ENCODE assay signal across 20 cellular contexts in genomic region chr7:33798671-33799325, GRCh38.
DNase-seq lines count a peak whose midpoint lies in the region; ATAC-seq, FAIRE-seq and TF ChIP-seq lines count a peak whose summit lies in the region.
"Had no signal": no experiment of that assay in that cellular context is flagged by ENCODE, and none has a peak within 500 bp of the region (broad histone marks: within the 10 kb centered on the region; RNA-seq: fewer than 3 reads in every experiment).

No MANE protein-coding gene starts in this region.

- H3K4me2 ChIP-seq in mammary epithelial cell (ENCODE audit: insufficient read depth, low read depth, low read length) (no peak overlapping the region), mesenchymal stem cell (ENCODE audit: low read length, poor library complexity, severe bottlenecking) (no peak overlapping the region)

- H3K36me3 ChIP-seq in mammary epithelial cell (ENCODE audit: insufficient read depth, low read length) (no peaks in the 10 kb centered on the region), mesenchymal stem cell (ENCODE audit: control insufficient read depth in 1 of 2, insufficient read depth in 2 of 2, low read depth in 1 of 2, low read length in 2 of 2) (no peaks in the 10 kb centered on the region)

- peak; percentile 9 for FAIRE-seq in urothelium cell line (lab: Jason Lieb, UNC)
- FAIRE-seq: GM19239, H1, K562 had no signal

- H2BK12ac ChIP-seq in mesenchymal stem cell (ENCODE audit: low read length in 2 of 2): no peak overlapping the region

- H3K9me3 Mint-ChIP-seq in MCF 10A (ENCODE audit: unreplicated experiment): no peaks in the 10 kb centered on the region
- no peaks in the 10 kb centered on the region for H3K9me3 Mint-ChIP-seq in CD4-positive, alpha-beta T cell

- H3K27ac Mint-ChIP-seq in MCF 10A (ENCODE audit: low read depth, unreplicated experiment): no peak overlapping the region
- no peak overlapping the region for H3K27ac Mint-ChIP-seq in CD4-positive, alpha-beta T cell
- H3K27ac Mint-ChIP-seq: CD14-positive monocyte had no signal

- ATAC-seq in GM19023 (IDR thresholded peaks at IDR 0.05; ENCODE audit: unreplicated experiment): no peak
- ATAC-seq in CD4-positive, alpha-beta T cell (ENCODE audit: poor library complexity): no peak
- ATAC-seq: K562 had no signal

- H4K8ac ChIP-seq in mesenchymal stem cell (ENCODE audit: low read length): no peak overlapping the region

- H3K4me1 ChIP-seq in mammary epithelial cell (ENCODE audit: insufficient read depth, low read length) (peaks cover 4% of the 10 kb centered on the region), mesenchymal stem cell (ENCODE audit: control insufficient read depth, insufficient read depth, low read depth, low read length) (no peaks in the 10 kb centered on the region)

- H2AFZ ChIP-seq in mammary epithelial cell (ENCODE audit: low read depth, low read length) (peak overlapping the region; percentile 65), mesenchymal stem cell (ENCODE audit: low read depth, low read length) (no peak overlapping the region)

- no peak overlapping the region for H3K23ac ChIP-seq in mesenchymal stem cell (ENCODE audit: low read length in 2 of 2)

- H2BK120ac ChIP-seq in mesenchymal stem cell (ENCODE audit: low read depth, low read length): no peak overlapping the region

- H2BK5ac ChIP-seq in mesenchymal stem cell (ENCODE audit: low read depth, low read length, poor library complexity, severe bottlenecking): no peak overlapping the region

- no peaks in the 10 kb centered on the region for H3K79me1 ChIP-seq in mesenchymal stem cell (replicated peaks; ENCODE audit: low read length, poor library complexity, severe bottlenecking)

- BruUV-seq in mammary epithelial cell (replicated peaks; lab: Mats Ljungman, UMichigan) (no TSS peak), MCF 10A (replicated peaks; lab: Mats Ljungman, UMichigan) (no TSS peak)

- 64% methylated on average over 5 of the region's 5 CpGs for WGBS in mammary epithelial cell (ENCODE audit: low coverage, missing lambda C conversion rate)
- WGBS in mesenchymal stem cell: 27% methylated on average over 5 of the region's 5 CpGs

- H3K27ac ChIP-seq in mammary epithelial cell (ENCODE audit: insufficient read depth, low read depth, low read length): no peak overlapping the region
- no peak overlapping the region for H3K27ac ChIP-seq in mesenchymal stem cell (ENCODE audit: low read length, poor library complexity, severe bottlenecking)
- H3K27ac ChIP-seq in CD4-positive, alpha-beta T cell (ENCODE audit: low read depth, low read length): no peak overlapping the region
- H3K27ac ChIP-seq: RWPE1 had no signal

- dilution Hi-C loops in mammary epithelial cell (cut with HindIII; ENCODE audit: low sequenced_read_pairs): no loop called here

- peak overlapping the region in 1 of 2 experiments; percentile 16 for H3K18ac ChIP-seq in mesenchymal stem cell (ENCODE audit: low read depth in 1 of 2, low read length in 2 of 2)

- in situ Hi-C loops in mammary epithelial cell (cut with MboI; ENCODE audit: low sequenced_read_pairs in 2 of 2): no loop called here

- H3K4ac ChIP-seq in mesenchymal stem cell (ENCODE audit: low read depth in 1 of 2, low read length in 2 of 2): peak overlapping the region in 1 of 2 experiments; percentile 50

- H3K4me1 Mint-ChIP-seq in MCF 10A (ENCODE audit: insufficient read depth, unreplicated experiment): no peaks in the 10 kb centered on the region
- H3K4me1 Mint-ChIP-seq in CD4-positive, alpha-beta T cell (ENCODE audit: low read depth): no peaks in the 10 kb centered on the region
- H3K4me1 Mint-ChIP-seq: CD14-positive monocyte had no signal

- H3K14ac ChIP-seq in mesenchymal stem cell (ENCODE audit: low read length in 2 of 2): peak overlapping the region in 1 of 2 experiments; percentile 48

- no peak overlapping the region for H2BK15ac ChIP-seq in mesenchymal stem cell (ENCODE audit: low read depth, poor library complexity, severe bottlenecking)

- H3K27me3 ChIP-seq in mammary epithelial cell (ENCODE audit: insufficient read depth, low read length): no peaks in the 10 kb centered on the region
- no peaks in the 10 kb centered on the region for H3K27me3 ChIP-seq in mesenchymal stem cell (ENCODE audit: control insufficient read depth in 1 of 2, insufficient read depth in 1 of 2, low read length in 2 of 2)
- no peaks in the 10 kb centered on the region for H3K27me3 ChIP-seq in CD4-positive, alpha-beta T cell (ENCODE audit: control insufficient read depth, insufficient read depth, low read length)

- no peak overlapping the region for H4K91ac ChIP-seq in mesenchymal stem cell (ENCODE audit: low read length)

- intact Hi-C loops in mammary epithelial cell (cut with micrococcal nuclease) (no loop called here), MCF 10A (cut with micrococcal nuclease) (no loop called here)
- intact Hi-C loops in CD4-positive, alpha-beta T cell (cut with DNase I, micrococcal nuclease): no loop called here

- H3K36me3 Mint-ChIP-seq in MCF 10A (ENCODE audit: insufficient read depth, unreplicated experiment): no peaks in the 10 kb centered on the region
- no peaks in the 10 kb centered on the region for H3K36me3 Mint-ChIP-seq in CD4-positive, alpha-beta T cell (ENCODE audit: low read depth)
- H3K36me3 Mint-ChIP-seq: CD14-positive monocyte had no signal

- H3K9ac ChIP-seq in mammary epithelial cell (ENCODE audit: insufficient read depth, low read length): no peak overlapping the region
- no peak overlapping the region for H3K9ac ChIP-seq in mesenchymal stem cell (ENCODE audit: low read length)

- TF ChIP-seq CTCF in mammary epithelial cell (conservative IDR thresholded peaks at IDR 0.05 in 1 of 2, IDR thresholded peaks at IDR 0.05 in 1 of 2; ENCODE audit: extremely low read depth in 1 of 2, insufficient read depth in 1 of 2, low read depth in 1 of 2, low read length in 2 of 2) (no peak), MCF 10A (IDR thresholded peaks at IDR 0.05; ENCODE audit: unreplicated experiment) (no peak)
- TF ChIP-seq CTCF in CD4-positive, alpha-beta T cell (IDR thresholded peaks at IDR 0.05): no peak

- no peaks in the 10 kb centered on the region for H3K27me3 Mint-ChIP-seq in MCF 10A (ENCODE audit: insufficient read depth, unreplicated experiment)
- no peaks in the 10 kb centered on the region for H3K27me3 Mint-ChIP-seq in CD4-positive, alpha-beta T cell

- DNase-seq in mammary epithelial cell: peak; percentile 64
- no peak for DNase-seq in MCF 10A (ENCODE audit: unreplicated experiment)
- peak; percentile 36 for DNase-seq in amniotic epithelial cell (ENCODE audit: low read depth)
- peak; percentile 16 for DNase-seq in mesenchymal stem cell
- no peak for DNase-seq in urothelium cell line (ENCODE audit: low spot score)
- DNase-seq in activated naive CD4-positive, alpha-beta T cell treated with Interleukin-2 at 50 U/mL for 16 hours: no peak
- DNase-seq in CD4-positive, alpha-beta T cell: no peak
- DNase-seq: 8988T, DMS79 treated with DMSO at 0.1 percent for 48 hours, GDM1, NCI-H1105 treated with DMSO at 0.1 percent for 48 hours, NCI-H1694, NCI-H345, NCI-H524 treated with DMSO at 0.1 percent for 48 hours had no signal

- H3K79me2 ChIP-seq in mammary epithelial cell (ENCODE audit: insufficient read depth, low read length): no peaks in the 10 kb centered on the region

- H3K9me3 ChIP-seq in mammary epithelial cell (replicated peaks; ENCODE audit: insufficient read depth, low read length) (no peaks in the 10 kb centered on the region), mesenchymal stem cell (ENCODE audit: control insufficient read depth, low read length) (no peaks in the 10 kb centered on the region)
- H3K9me3 ChIP-seq in CD4-positive, alpha-beta T cell (ENCODE audit: control insufficient read depth, low read length): no peaks in the 10 kb centered on the region

- H3K4me3 ChIP-seq in mammary epithelial cell (replicated peaks in 1 of 3; ENCODE audit: insufficient read depth in 1 of 3, low read depth in 2 of 3, low read length in 3 of 3) (no peak overlapping the region), mesenchymal stem cell (ENCODE audit: insufficient read depth in 1 of 2, low read depth in 1 of 2, low read length in 2 of 2) (no peak overlapping the region)
- H3K4me3 ChIP-seq: K562 had no signal

- H4K20me1 ChIP-seq in mammary epithelial cell (ENCODE audit: insufficient read depth, low read length): no peaks in the 10 kb centered on the region

- POLR2A ChIA-PET in MCF 10A (lab: Yijun Ruan, JAX): no interaction called here
- POLR2A ChIA-PET in CD4-positive, alpha-beta T cell (lab: Charles Lee): no interaction called here

- H3K4me3 Mint-ChIP-seq in MCF 10A (ENCODE audit: unreplicated experiment): no peak overlapping the region
- H3K4me3 Mint-ChIP-seq in CD4-positive, alpha-beta T cell: no peak overlapping the region
- H3K4me3 Mint-ChIP-seq: CD14-positive monocyte had no signal

- CTCF ChIA-PET in mammary epithelial cell (lab: Charles Lee; ENCODE audit: low non-redundant PET): no interaction called here
- CTCF ChIA-PET in MCF 10A (lab: Yijun Ruan, JAX): interaction anchor here (0.6 to 1.0 kb wide), 2 partner anchors 25 to 97 kb away, joined by 3 read pairs; no protein-coding TSS in a partner anchor
- CTCF ChIA-PET in CD4-positive, alpha-beta T cell (lab: Charles Lee): no interaction called here

- no peak overlapping the region for H2AK5ac ChIP-seq in mesenchymal stem cell (ENCODE audit: low read length, severe bottlenecking)

Comparison
In these comparisons a context has a peak if more than half of its experiments do, and no peak if none do; other contexts are left out.
1. DNase-seq: peak in mammary epithelial cell (single experiment), amniotic epithelial cell (single experiment) and mesenchymal stem cell (single experiment); none in MCF 10A (single experiment), urothelium cell line (single experiment), activated naive CD4-positive, alpha-beta T cell treated with Interleukin-2 at 50 U/mL for 16 hours (single experiment) and CD4-positive, alpha-beta T cell (0 of 10).